ENCODE assay signal across 8 cellular contexts in genomic region chr1:9835758-9836631, GRCh38. TPM values are rescaled to one million over a fixed set of nuclear protein-coding genes. Genes with fewer than 3 reads are reported as not detected.
DNase-seq lines count a peak whose midpoint lies in the region; ATAC-seq and TF ChIP-seq lines count a peak whose summit lies in the region.

No MANE protein-coding gene starts in this region.

- H3K4me3 ChIP-seq in HUES48 (ENCODE audit: low read depth, low read length) (no peak overlapping the region), iPS-18a (ENCODE audit: low read length) (peak overlapping the region; percentile 25), stomach smooth muscle (ENCODE audit: low read length in 2 of 2) (peak overlapping the region in 1 of 2 donors; percentile 54), ascending aorta (no peak overlapping the region)

- H3K27ac ChIP-seq in HUES48 (ENCODE audit: low read depth, low read length) (peak overlapping the region; percentile 36), iPS-18a (ENCODE audit: low read length) (no peak overlapping the region), stomach smooth muscle (ENCODE audit: low read length) (peak overlapping the region; percentile 11), ascending aorta (no peak overlapping the region)

- H3K9me3 ChIP-seq in HUES48 (ENCODE audit: control insufficient read depth, insufficient read depth, low read length), result no peaks in the 10 kb centered on the region
- no peaks in the 10 kb centered on the region for H3K9me3 ChIP-seq in iPS-18a (ENCODE audit: control insufficient read depth, low read depth, low read length)
- no peaks in the 10 kb centered on the region for H3K9me3 ChIP-seq in stomach smooth muscle (ENCODE audit: control insufficient read depth in 2 of 2, low read length in 2 of 2)
- H3K9me3 ChIP-seq in ascending aorta, result no peaks in the 10 kb centered on the region

- H3K4me1 ChIP-seq in HUES48 (ENCODE audit: control insufficient read depth, insufficient read depth, low read length) (peaks cover 12% of the 10 kb centered on the region), iPS-18a (ENCODE audit: control insufficient read depth, low read depth, low read length) (peaks cover 7% of the 10 kb centered on the region), stomach smooth muscle (ENCODE audit: control insufficient read depth, insufficient read depth, low read length) (peaks cover 18% of the 10 kb centered on the region), ascending aorta (no peaks in the 10 kb centered on the region)

- H3K27me3 ChIP-seq in HUES48 (ENCODE audit: control insufficient read depth, insufficient read depth, low read length), result no peaks in the 10 kb centered on the region
- H3K27me3 ChIP-seq in iPS-18a (ENCODE audit: control insufficient read depth, insufficient read depth, low read length), result no peaks in the 10 kb centered on the region
- no peaks in the 10 kb centered on the region for H3K27me3 ChIP-seq in stomach smooth muscle (ENCODE audit: control insufficient read depth in 1 of 2, insufficient read depth in 2 of 2, low read length in 2 of 2)
- no peaks in the 10 kb centered on the region for H3K27me3 ChIP-seq in ascending aorta

- no peak for TF ChIP-seq CTCF in ascending aorta (IDR thresholded peaks at IDR 0.05)

- H3K9ac ChIP-seq in HUES48 (ENCODE audit: low read depth, low read length), result no peak overlapping the region
- no peak overlapping the region for H3K9ac ChIP-seq in iPS-18a (ENCODE audit: low read length)
- peak overlapping the region in 1 of 2 donors; percentile 36 for H3K9ac ChIP-seq in stomach smooth muscle (ENCODE audit: low read length in 2 of 2)

- DNase-seq in amniotic epithelial cell (ENCODE audit: low read depth) (peak; percentile 74), midbrain (lab: John Stamatoyannopoulos, UW) (no peak), ascending aorta (ENCODE audit: low spot score in 2 of 2) (no peak), HCEC 1CT (no peak)

- intact Hi-C loops in ascending aorta (cut with DNase I), result no loop called here

- H3K36me3 ChIP-seq in HUES48 (ENCODE audit: control insufficient read depth, insufficient read depth, low read length), result no peaks in the 10 kb centered on the region
- H3K36me3 ChIP-seq in iPS-18a (ENCODE audit: control insufficient read depth, low read depth, low read length), result no peaks in the 10 kb centered on the region
- H3K36me3 ChIP-seq in stomach smooth muscle (ENCODE audit: control insufficient read depth in 2 of 2, insufficient read depth in 2 of 2, low read length in 2 of 2), result no peaks in the 10 kb centered on the region
- H3K36me3 ChIP-seq in ascending aorta, result no peaks in the 10 kb centered on the region

- no peak for ATAC-seq in GM21786 (IDR thresholded peaks at IDR 0.05; ENCODE audit: unreplicated experiment)

RNA-seq across cellular contexts. Expression of gene CLSTN1, which starts 12.2 kb away (rescaled TPM):
- total RNA-seq in ascending aorta, result 84.6 TPM

Comparison
In these comparisons a context has a peak if more than half of its experiments do, and no peak if none do; other contexts are left out.
1. H3K27ac ChIP-seq: peak in HUES48 (single experiment) and stomach smooth muscle (single experiment); none in iPS-18a (single experiment) and ascending aorta (0 of 2).